15 cellular contexts compared by ENCODE assay signal in the genomic region with DNA sequence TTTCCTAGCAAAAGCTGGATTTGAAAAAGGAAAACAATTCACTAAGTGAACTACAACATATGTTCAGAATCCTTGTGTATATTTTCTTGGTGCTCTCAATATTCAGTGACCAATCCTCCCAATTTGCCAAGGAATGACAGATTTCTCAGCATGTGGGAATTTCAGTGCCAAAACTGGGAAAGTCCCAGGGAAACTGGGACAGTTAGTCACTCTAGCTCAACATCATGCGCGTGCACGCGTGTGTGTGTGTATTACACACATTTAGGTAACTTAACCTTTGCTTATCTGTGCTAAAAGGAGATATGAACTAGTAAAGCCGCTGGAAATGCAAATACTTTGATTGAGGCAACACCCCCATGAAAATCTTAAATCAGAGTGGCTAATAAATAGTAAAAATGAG. TPM values are rescaled to one million over a fixed set of nuclear protein-coding genes. Genes with fewer than 3 reads are reported as not detected.
DNase-seq lines count a peak whose midpoint lies in the region; ATAC-seq, FAIRE-seq and TF ChIP-seq lines count a peak whose summit lies in the region.
"Had no signal": no experiment of that assay in that cellular context is flagged by ENCODE, and none has a peak within 500 bp of the region (broad histone marks: within the 10 kb centered on the region; RNA-seq: fewer than 3 reads in every experiment).

No MANE protein-coding gene starts in this region.

- no peaks in the 10 kb centered on the region for H3F3A ChIP-seq in neural progenitor cell (ENCODE audit: low read depth)

- DNase-seq in AG09319 (ENCODE audit: extremely low read depth, low read depth): peak; percentile 5
- no peak for DNase-seq in HTR-8/SVneo (ENCODE audit: insufficient read length, low spot score)
- DNase-seq in cerebellar cortex (ENCODE audit: low spot score): peak; percentile 96
- DNase-seq in right lobe of liver: peak in 2 of 3 donors; percentile 55 to 76
- no peak for DNase-seq in activated T-cell treated with anti-CD3 and anti-CD28 coated beads, Interleukin-2, amount 50 U/mL, for 72 hours
- no peak for DNase-seq in mesothelial cell of epicardium (ENCODE audit: low spot score in 2 of 2, unreplicated experiment in 2 of 2)
- no peak for DNase-seq in neural progenitor cell (ENCODE audit: low spot score)
- DNase-seq: GDM1, NCI-H1092 treated with DMSO at 0.1 percent for 48 hours, NCI-H510A treated with DMSO at 0.1 percent for 48 hours had no signal

- H3K27ac ChIP-seq in right lobe of liver: no peak overlapping the region
- H3K27ac ChIP-seq in neural progenitor cell: no peak overlapping the region
- H3K27ac ChIP-seq: ascending aorta had no signal

- ATAC-seq in right lobe of liver: peak; percentile 55 to 94 (median 66)
- no peak for ATAC-seq in activated T-cell treated with anti-CD3 and anti-CD28 coated beads, Interleukin-2, amount 50 U/mL, for 72 hours (replicated peaks in 1 of 2)
- no peak for ATAC-seq in GM18517 (IDR thresholded peaks at IDR 0.05; ENCODE audit: unreplicated experiment)
- ATAC-seq: HCT116, sciatic nerve had no signal

- TF ChIP-seq CTCF in AG09319 (IDR thresholded peaks at IDR 0.05; ENCODE audit: low read depth, low read length) (no peak), right lobe of liver (IDR thresholded peaks at IDR 0.05) (no peak), mesothelial cell of epicardium (IDR thresholded peaks at IDR 0.05; ENCODE audit: unreplicated experiment) (no peak), neural progenitor cell (IDR thresholded peaks at IDR 0.05) (no peak)

- H3K9ac ChIP-seq in neural progenitor cell: no peak overlapping the region

- H3K9me3 ChIP-seq in right lobe of liver (no peaks in the 10 kb centered on the region), neural progenitor cell (ENCODE audit: low read depth) (no peaks in the 10 kb centered on the region)
- H3K9me3 ChIP-seq: ascending aorta had no signal

- no peaks in the 10 kb centered on the region for H3K79me2 ChIP-seq in neural progenitor cell (ENCODE audit: low read depth)

- H3K36me3 ChIP-seq in right lobe of liver (peaks cover 0 to 45% (median 10%) of the 10 kb centered on the region in 4 donors), neural progenitor cell (peaks cover 11% of the 10 kb centered on the region)

- peak; percentile 60 for FAIRE-seq in HTR-8/SVneo (lab: Jason Lieb, UNC)

- peaks cover 19 to 38% of the 10 kb centered on the region in 2 donors for H3K36me3 Mint-ChIP-seq in activated T-cell treated with anti-CD3 and anti-CD28 coated beads, Interleukin-2, amount 50 U/mL, for 72 hours (ENCODE audit: insufficient read depth in 2 of 2)
- H3K36me3 Mint-ChIP-seq in mesothelial cell of epicardium: peaks cover 48% of the 10 kb centered on the region
- peaks cover 34% of the 10 kb centered on the region for H3K36me3 Mint-ChIP-seq in neural progenitor cell

- no peak for TF ChIP-seq POLR2A in right lobe of liver (IDR thresholded peaks at IDR 0.05)

- H3K27me3 ChIP-seq in right lobe of liver (no peaks in the 10 kb centered on the region), neural progenitor cell (no peaks in the 10 kb centered on the region)
- H3K27me3 ChIP-seq: ascending aorta had no signal

- no peak overlapping the region for H2AFZ ChIP-seq in neural progenitor cell (replicated peaks)

- no peak overlapping the region for H3K27ac Mint-ChIP-seq in activated T-cell treated with anti-CD3 and anti-CD28 coated beads, Interleukin-2, amount 50 U/mL, for 72 hours
- H3K27ac Mint-ChIP-seq in mesothelial cell of epicardium (no peak overlapping the region), neural progenitor cell (no peak overlapping the region)

- WGBS in right lobe of liver (ENCODE audit: insufficient coverage, low coverage, low lambda C conversion rate, missing lambda C conversion rate): 42% methylated on average over 5 of the region's 5 CpGs

- H4K20me1 ChIP-seq in neural progenitor cell (ENCODE audit: low read depth): no peaks in the 10 kb centered on the region

- H3K27me3 Mint-ChIP-seq in activated T-cell treated with anti-CD3 and anti-CD28 coated beads, Interleukin-2, amount 50 U/mL, for 72 hours (ENCODE audit: low read depth): no peaks in the 10 kb centered on the region
- H3K27me3 Mint-ChIP-seq in mesothelial cell of epicardium (ENCODE audit: low read depth): no peaks in the 10 kb centered on the region
- H3K27me3 Mint-ChIP-seq in neural progenitor cell (ENCODE audit: insufficient read depth, low read depth): no peaks in the 10 kb centered on the region

- no peak overlapping the region for H3K4me3 Mint-ChIP-seq in activated T-cell treated with anti-CD3 and anti-CD28 coated beads, Interleukin-2, amount 50 U/mL, for 72 hours
- H3K4me3 Mint-ChIP-seq in mesothelial cell of epicardium (no peak overlapping the region), neural progenitor cell (no peak overlapping the region)
- H3K4me3 Mint-ChIP-seq: CD14-positive monocyte had no signal

- H3K9me3 Mint-ChIP-seq in activated T-cell treated with anti-CD3 and anti-CD28 coated beads, Interleukin-2, amount 50 U/mL, for 72 hours: no peaks in the 10 kb centered on the region
- H3K9me3 Mint-ChIP-seq in mesothelial cell of epicardium (no peaks in the 10 kb centered on the region), neural progenitor cell (no peaks in the 10 kb centered on the region)

- peaks cover 30% of the 10 kb centered on the region for H3K4me1 Mint-ChIP-seq in activated T-cell treated with anti-CD3 and anti-CD28 coated beads, Interleukin-2, amount 50 U/mL, for 72 hours (ENCODE audit: low read depth)
- H3K4me1 Mint-ChIP-seq in mesothelial cell of epicardium (no peaks in the 10 kb centered on the region), neural progenitor cell (no peaks in the 10 kb centered on the region)

- no peaks in the 10 kb centered on the region for H3K4me1 ChIP-seq in right lobe of liver
- H3K4me1 ChIP-seq in neural progenitor cell: no peaks in the 10 kb centered on the region
- H3K4me1 ChIP-seq: ascending aorta had no signal

- intact Hi-C loops in right lobe of liver (cut with DNase I): no loop called here

- H3K4me3 ChIP-seq in right lobe of liver: no peak overlapping the region
- H3K4me3 ChIP-seq in neural progenitor cell: no peak overlapping the region
- H3K4me3 ChIP-seq: ascending aorta had no signal

- H3K4me2 ChIP-seq in neural progenitor cell: no peak overlapping the region

RNA-seq across cellular contexts. Expression of a gene that starts 26.1 kb away (rescaled TPM):
- total RNA-seq in right lobe of liver (10 to 100 TPM in 3 of 6 experiments, 1 to 10 TPM in 3; 2.0 to 70.6 (median 14.4) TPM), mesothelial cell of epicardium (0.97 to 2.5 TPM (median 1.2 TPM) in 3 replicates), neural progenitor cell (ENCODE audit: low replicate concordance) (0.31 TPM in 1 of 2 replicates, not detected in the other)
- total RNA-seq in activated T-cell treated with anti-CD3 and anti-CD28 coated beads, Interleukin-2, amount 50 U/mL, for 72 hours: 1 to 10 TPM; 2.6 to 3.3 TPM
- total RNA-seq: ascending aorta had no signal

Comparison
In these comparisons a context has a peak if more than half of its experiments do, and no peak if none do; other contexts are left out.
1. DNase-seq: peak in AG09319 (single experiment), cerebellar cortex (single experiment) and right lobe of liver (2 of 3); none in HTR-8/SVneo (single experiment), activated T-cell treated with anti-CD3 and anti-CD28 coated beads, Interleukin-2, amount 50 U/mL, for 72 hours (0 of 2), mesothelial cell of epicardium (0 of 2) and neural progenitor cell (single experiment).
2. ATAC-seq: peak in right lobe of liver (4 of 4); none in activated T-cell treated with anti-CD3 and anti-CD28 coated beads, Interleukin-2, amount 50 U/mL, for 72 hours (0 of 2) and GM18517 (single experiment).